Comparison of ENCODE assay signal across 13 cellular contexts in the genomic region with DNA sequence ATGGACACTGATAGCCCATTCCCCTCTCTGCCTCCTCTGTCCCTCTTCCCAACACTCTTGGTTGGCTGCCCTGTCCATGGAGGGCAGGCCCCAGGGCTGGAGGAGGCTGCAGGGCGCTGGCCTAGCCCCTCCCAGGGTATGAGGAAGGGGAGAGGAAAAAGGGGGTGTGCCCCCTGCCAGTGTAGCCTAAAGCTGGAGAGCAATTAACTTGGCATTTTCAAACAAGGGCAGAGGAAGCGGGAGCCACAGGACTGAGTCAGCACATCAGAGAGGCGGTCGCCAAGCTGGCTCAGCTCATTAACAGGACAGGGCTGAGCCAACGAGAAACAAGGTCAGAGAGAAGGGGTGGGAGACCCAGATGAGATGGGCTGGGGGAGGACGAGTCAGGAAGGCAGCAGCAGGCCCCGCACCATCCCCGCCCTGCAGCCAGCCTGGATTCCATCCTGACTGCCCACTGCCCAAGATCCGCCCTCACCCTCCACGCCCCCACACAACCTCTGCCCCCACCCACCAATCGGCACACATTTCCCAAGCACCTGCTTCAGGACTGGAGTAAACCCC.
DNase-seq lines count a peak whose midpoint lies in the region; ATAC-seq, FAIRE-seq and TF ChIP-seq lines count a peak whose summit lies in the region.
"Had no signal": no experiment of that assay in that cellular context is flagged by ENCODE, and none has a peak within 500 bp of the region (broad histone marks: within the 10 kb centered on the region; RNA-seq: fewer than 3 reads in every experiment).

No MANE protein-coding gene starts in this region.

- TF ChIP-seq EP300 in SK-N-SH (IDR thresholded peaks at IDR 0.05; ENCODE audit: borderline replicate concordance in 1 of 2, low read depth in 1 of 2, low read length in 1 of 2) (no peak), suprapubic skin (IDR thresholded peaks at IDR 0.05) (no peak)

- no peak for FAIRE-seq in RCC 7860 (lab: Jason Lieb, UNC)
- FAIRE-seq: pancreas had no signal

- H3K36me3 ChIP-seq in SK-N-SH (replicated peaks in 1 of 2; ENCODE audit: control insufficient read depth in 1 of 2, insufficient read depth in 2 of 2, low read length in 1 of 2) (no peaks in the 10 kb centered on the region), suprapubic skin (no peaks in the 10 kb centered on the region)
- H3K36me3 ChIP-seq: pancreas, tibial artery had no signal

- TF ChIP-seq CTCF in SK-N-SH (IDR thresholded peaks at IDR 0.05), result no peak
- TF ChIP-seq CTCF in foreskin fibroblast (IDR thresholded peaks at IDR 0.05; ENCODE audit: low read depth, low read length), result no peak
- TF ChIP-seq CTCF in suprapubic skin (IDR thresholded peaks at IDR 0.05), result no peak

- TF ChIP-seq POLR2A in suprapubic skin (IDR thresholded peaks at IDR 0.05), result no peak

- H3F3A ChIP-seq in SK-N-SH (replicated peaks; ENCODE audit: insufficient read depth), result no peaks in the 10 kb centered on the region

- H3K4me3 ChIP-seq in SK-N-SH (ENCODE audit: low read depth in 2 of 2, low read length in 1 of 2) (no peak overlapping the region), foreskin fibroblast (ENCODE audit: low read depth in 1 of 2, low read length in 2 of 2) (no peak overlapping the region), suprapubic skin (no peak overlapping the region)
- H3K4me3 ChIP-seq: body of pancreas, pancreas, tibial artery had no signal

- POLR2A ChIA-PET in SK-N-SH (lab: Yijun Ruan, JAX), result no interaction called here

- peak; percentile 20 for DNase-seq in NCI-H748 (lab: John Stamatoyannopoulos, UW; ENCODE audit: unreplicated experiment)
- DNase-seq in NCI-H748 treated with DMSO at 0.1 percent for 48 hours (lab: John Stamatoyannopoulos, UW), result no peak
- peak; percentile 21 for DNase-seq in SK-N-SH
- DNase-seq in foreskin fibroblast, result peak; percentile 7 to 28
- peak; percentile 39 to 59 for DNase-seq in suprapubic skin (ENCODE audit: low spot score in 2 of 2)
- no peak for DNase-seq in RCC 7860 (ENCODE audit: low spot score)
- no peak for DNase-seq in dedifferentiated amniotic fluid mesenchymal stem cell (ENCODE audit: extremely low spot score)
- DNase-seq: HCEC 1CT, kidney glomerular epithelial cell had no signal

- H3K4me1 ChIP-seq in SK-N-SH (ENCODE audit: control insufficient read depth in 1 of 2, insufficient read depth in 2 of 2, low read depth in 1 of 2, low read length in 1 of 2) (peaks cover 0 to 7% of the 10 kb centered on the region in 2 experiments; a peak in 1 of 4 replicates), suprapubic skin (peaks cover 31% of the 10 kb centered on the region)
- H3K4me1 ChIP-seq: pancreas, tibial artery had no signal

- no peak overlapping the region for H2AFZ ChIP-seq in SK-N-SH (ENCODE audit: low read depth)

- WGBS in SK-N-SH (ENCODE audit: low lambda C conversion rate), result 61% methylated on average over 11 of the region's 11 CpGs
- WGBS in suprapubic skin, result 37% methylated on average over 11 of the region's 11 CpGs

- no peak overlapping the region for H3K9ac ChIP-seq in SK-N-SH

- H3K9me3 ChIP-seq in SK-N-SH, result no peaks in the 10 kb centered on the region
- H3K9me3 ChIP-seq in suprapubic skin, result no peaks in the 10 kb centered on the region
- H3K9me3 ChIP-seq: body of pancreas, pancreas, tibial artery had no signal

- ATAC-seq in GM18858 (IDR thresholded peaks at IDR 0.05; ENCODE audit: unreplicated experiment), result no peak
- ATAC-seq: body of pancreas had no signal

- no peaks in the 10 kb centered on the region for H4K20me1 ChIP-seq in SK-N-SH (ENCODE audit: insufficient read depth)

- H3K9me2 ChIP-seq in SK-N-SH, result no peaks in the 10 kb centered on the region

- no peaks in the 10 kb centered on the region for H3K79me2 ChIP-seq in SK-N-SH (ENCODE audit: insufficient read depth)

- H3K27ac ChIP-seq in SK-N-SH (ENCODE audit: low read depth in 2 of 2, low read length in 1 of 2) (no peak overlapping the region), suprapubic skin (no peak overlapping the region)
- H3K27ac ChIP-seq: body of pancreas, pancreas, tibial artery had no signal

- H3K27me3 ChIP-seq in SK-N-SH (ENCODE audit: insufficient read depth) (no peaks in the 10 kb centered on the region), suprapubic skin (peaks cover 6% of the 10 kb centered on the region)
- H3K27me3 ChIP-seq: body of pancreas, pancreas had no signal

- CTCF ChIA-PET in SK-N-SH (lab: Yijun Ruan, JAX), result interaction anchor here (1.2 to 1.6 kb wide), 3 partner anchors 36 to 1190 kb away, joined by 3 to 6 read pairs (median 3); no protein-coding TSS in a partner anchor

- TF ChIP-seq RAD21 in SK-N-SH (IDR thresholded peaks at IDR 0.05; ENCODE audit: low read length), result no peak

- H3K4me2 ChIP-seq in SK-N-SH, result no peak overlapping the region

TF ChIP-seq in SK-N-SH, 30 proteins besides CTCF, POLR2A, EP300 and RAD21:
- TF ChIP-seq MEF2A (IDR thresholded peaks at IDR 0.05; ENCODE audit: borderline replicate concordance, low read depth) (no peak), EZH2phosphoT487 (IDR thresholded peaks at IDR 0.05; ENCODE audit: borderline replicate concordance, low read depth) (no peak), NFIC (IDR thresholded peaks at IDR 0.05; ENCODE audit: borderline replicate concordance) (no peak), TEAD4 (IDR thresholded peaks at IDR 0.05; ENCODE audit: borderline replicate concordance, insufficient read depth) (no peak), SMC3 (IDR thresholded peaks at IDR 0.05; ENCODE audit: low read depth, low read length) (no peak), MXI1 (IDR thresholded peaks at IDR 0.05; ENCODE audit: low read depth, low read length) (no peak), SIN3A (IDR thresholded peaks at IDR 0.05; ENCODE audit: borderline replicate concordance, low read depth, low read length) (no peak), TAF1 (IDR thresholded peaks at IDR 0.05; ENCODE audit: borderline replicate concordance, low read depth, low read length) (no peak), GATA2 (CRISPR knock-in tag; IDR thresholded peaks at IDR 0.05) (no peak), FOXM1 (IDR thresholded peaks at IDR 0.05; ENCODE audit: low read depth) (no peak), FOXJ3 (CRISPR knock-in tag; IDR thresholded peaks at IDR 0.05) (no peak)
- TF ChIP-seq, protein P1, sequence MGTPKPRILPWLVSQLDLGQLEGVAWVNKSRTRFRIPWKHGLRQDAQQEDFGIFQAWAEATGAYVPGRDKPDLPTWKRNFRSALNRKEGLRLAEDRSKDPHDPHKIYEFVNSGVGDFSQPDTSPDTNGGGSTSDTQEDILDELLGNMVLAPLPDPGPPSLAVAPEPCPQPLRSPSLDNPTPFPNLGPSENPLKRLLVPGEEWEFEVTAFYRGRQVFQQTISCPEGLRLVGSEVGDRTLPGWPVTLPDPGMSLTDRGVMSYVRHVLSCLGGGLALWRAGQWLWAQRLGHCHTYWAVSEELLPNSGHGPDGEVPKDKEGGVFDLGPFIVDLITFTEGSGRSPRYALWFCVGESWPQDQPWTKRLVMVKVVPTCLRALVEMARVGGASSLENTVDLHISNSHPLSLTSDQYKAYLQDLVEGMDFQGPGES (IDR thresholded peaks at IDR 0.05; ENCODE audit: low read depth, low read length), result no peak
- TF ChIP-seq, protein P2, sequence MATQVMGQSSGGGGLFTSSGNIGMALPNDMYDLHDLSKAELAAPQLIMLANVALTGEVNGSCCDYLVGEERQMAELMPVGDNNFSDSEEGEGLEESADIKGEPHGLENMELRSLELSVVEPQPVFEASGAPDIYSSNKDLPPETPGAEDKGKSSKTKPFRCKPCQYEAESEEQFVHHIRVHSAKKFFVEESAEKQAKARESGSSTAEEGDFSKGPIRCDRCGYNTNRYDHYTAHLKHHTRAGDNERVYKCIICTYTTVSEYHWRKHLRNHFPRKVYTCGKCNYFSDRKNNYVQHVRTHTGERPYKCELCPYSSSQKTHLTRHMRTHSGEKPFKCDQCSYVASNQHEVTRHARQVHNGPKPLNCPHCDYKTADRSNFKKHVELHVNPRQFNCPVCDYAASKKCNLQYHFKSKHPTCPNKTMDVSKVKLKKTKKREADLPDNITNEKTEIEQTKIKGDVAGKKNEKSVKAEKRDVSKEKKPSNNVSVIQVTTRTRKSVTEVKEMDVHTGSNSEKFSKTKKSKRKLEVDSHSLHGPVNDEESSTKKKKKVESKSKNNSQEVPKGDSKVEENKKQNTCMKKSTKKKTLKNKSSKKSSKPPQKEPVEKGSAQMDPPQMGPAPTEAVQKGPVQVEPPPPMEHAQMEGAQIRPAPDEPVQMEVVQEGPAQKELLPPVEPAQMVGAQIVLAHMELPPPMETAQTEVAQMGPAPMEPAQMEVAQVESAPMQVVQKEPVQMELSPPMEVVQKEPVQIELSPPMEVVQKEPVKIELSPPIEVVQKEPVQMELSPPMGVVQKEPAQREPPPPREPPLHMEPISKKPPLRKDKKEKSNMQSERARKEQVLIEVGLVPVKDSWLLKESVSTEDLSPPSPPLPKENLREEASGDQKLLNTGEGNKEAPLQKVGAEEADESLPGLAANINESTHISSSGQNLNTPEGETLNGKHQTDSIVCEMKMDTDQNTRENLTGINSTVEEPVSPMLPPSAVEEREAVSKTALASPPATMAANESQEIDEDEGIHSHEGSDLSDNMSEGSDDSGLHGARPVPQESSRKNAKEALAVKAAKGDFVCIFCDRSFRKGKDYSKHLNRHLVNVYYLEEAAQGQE (IDR thresholded peaks at IDR 0.05; ENCODE audit: low read depth, low read length), result no peak
- TF ChIP-seq, protein P3, sequence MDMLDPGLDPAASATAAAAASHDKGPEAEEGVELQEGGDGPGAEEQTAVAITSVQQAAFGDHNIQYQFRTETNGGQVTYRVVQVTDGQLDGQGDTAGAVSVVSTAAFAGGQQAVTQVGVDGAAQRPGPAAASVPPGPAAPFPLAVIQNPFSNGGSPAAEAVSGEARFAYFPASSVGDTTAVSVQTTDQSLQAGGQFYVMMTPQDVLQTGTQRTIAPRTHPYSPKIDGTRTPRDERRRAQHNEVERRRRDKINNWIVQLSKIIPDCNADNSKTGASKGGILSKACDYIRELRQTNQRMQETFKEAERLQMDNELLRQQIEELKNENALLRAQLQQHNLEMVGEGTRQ (IDR thresholded peaks at IDR 0.05; ENCODE audit: borderline replicate concordance, low read depth, low read length), result no peak
- TF ChIP-seq, protein P4, sequence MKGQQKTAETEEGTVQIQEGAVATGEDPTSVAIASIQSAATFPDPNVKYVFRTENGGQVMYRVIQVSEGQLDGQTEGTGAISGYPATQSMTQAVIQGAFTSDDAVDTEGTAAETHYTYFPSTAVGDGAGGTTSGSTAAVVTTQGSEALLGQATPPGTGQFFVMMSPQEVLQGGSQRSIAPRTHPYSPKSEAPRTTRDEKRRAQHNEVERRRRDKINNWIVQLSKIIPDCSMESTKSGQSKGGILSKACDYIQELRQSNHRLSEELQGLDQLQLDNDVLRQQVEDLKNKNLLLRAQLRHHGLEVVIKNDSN (IDR thresholded peaks at IDR 0.05; ENCODE audit: borderline replicate concordance, low read depth), result no peak

Comparison
In these comparisons a context has a peak if more than half of its experiments do, and no peak if none do; other contexts are left out.
1. DNase-seq: peak in NCI-H748 (single experiment), SK-N-SH (single experiment), foreskin fibroblast (2 of 2) and suprapubic skin (2 of 2); none in NCI-H748 treated with DMSO at 0.1 percent for 48 hours (single experiment), RCC 7860 (single experiment) and dedifferentiated amniotic fluid mesenchymal stem cell (single experiment).